In genomic region chr12:8446642-8447547, GRCh38 we compare ENCODE assay signal across 21 cellular contexts. TPM values are rescaled to one million over a fixed set of nuclear protein-coding genes. Genes with fewer than 3 reads are reported as not detected.
DNase-seq lines count a peak whose midpoint lies in the region; ATAC-seq and TF ChIP-seq lines count a peak whose summit lies in the region.
"Had no signal": no experiment of that assay in that cellular context is flagged by ENCODE, and none has a peak within 500 bp of the region (broad histone marks: within the 10 kb centered on the region; RNA-seq: fewer than 3 reads in every experiment).

No MANE protein-coding gene starts in this region.

- no peaks in the 10 kb centered on the region for H3K36me3 Mint-ChIP-seq in activated naive CD4-positive, alpha-beta T cell treated with anti-CD3 and anti-CD28 coated beads for 36 hours (ENCODE audit: low read depth)

- POLR2A ChIA-PET in HEK293 (lab: Yijun Ruan, JAX), result no interaction called here

- CTCF ChIA-PET in activated naive CD4-positive, alpha-beta T cell treated with anti-CD3 and anti-CD28 coated beads for 36 hours (lab: Charles Lee), result no interaction called here
- CTCF ChIA-PET in HEK293 (lab: Yijun Ruan, JAX), result no interaction called here

- H3K4me3 ChIP-seq in HEK293 (ENCODE audit: low read depth, low read length), result no peak overlapping the region

- H3K4me1 ChIP-seq in HEK293 (ENCODE audit: control insufficient read depth, insufficient read depth, low read length), result no peaks in the 10 kb centered on the region

- no peak overlapping the region for H3K27ac Mint-ChIP-seq in activated naive CD4-positive, alpha-beta T cell treated with anti-CD3 and anti-CD28 coated beads for 36 hours
- H3K27ac Mint-ChIP-seq: CD14-positive monocyte had no signal

- H3K4me3 Mint-ChIP-seq in activated naive CD4-positive, alpha-beta T cell treated with anti-CD3 and anti-CD28 coated beads for 36 hours, result no peak overlapping the region
- H3K4me3 Mint-ChIP-seq: CD14-positive monocyte had no signal

- ATAC-seq in GM18519 (IDR thresholded peaks at IDR 0.05; ENCODE audit: low FRiP score, unreplicated experiment) (no peak), GM18498 (IDR thresholded peaks at IDR 0.05; ENCODE audit: unreplicated experiment) (no peak)

- no peak for TF ChIP-seq CTCF in HEK293 (tag by site-specific recombination; IDR thresholded peaks at IDR 0.05)

- DNase-seq in activated naive CD4-positive, alpha-beta T cell treated with anti-CD3 and anti-CD28 coated beads for 36 hours, result peak; percentile 21
- DNase-seq in activated naive CD4-positive, alpha-beta T cell treated with Interleukin-2 at 50 U/mL for 16 hours, result no peak
- DNase-seq in SK-N-DZ (ENCODE audit: low spot score) (peak; percentile 1), medulla oblongata (ENCODE audit: extremely low spot score) (peak; percentile 0)
- DNase-seq: AML-193; COR-L47; H7; NCI-H1436; NCI-H2029; NCI-H2171; NCI-H446 treated with DMSO at 0.1 percent for 48 hours; NK-92 treated with Interleukin-12 subunit alpha and Interleukin-12 subunit beta, amount 100 ng/mL, for 24 hours; OCI-M1; SHP77 treated with DMSO at 0.1 percent for 48 hours had no signal

- H3K27me3 Mint-ChIP-seq in activated naive CD4-positive, alpha-beta T cell treated with anti-CD3 and anti-CD28 coated beads for 36 hours (ENCODE audit: low read depth), result peaks cover 2% of the 10 kb centered on the region

- H3K36me3 ChIP-seq in HEK293 (ENCODE audit: control insufficient read depth in 2 of 2, insufficient read depth in 1 of 2, low read length in 2 of 2), result no peaks in the 10 kb centered on the region

- no peaks in the 10 kb centered on the region for H3K9me3 Mint-ChIP-seq in activated naive CD4-positive, alpha-beta T cell treated with anti-CD3 and anti-CD28 coated beads for 36 hours
- H3K9me3 Mint-ChIP-seq: CD14-positive monocyte had no signal

- H3K27ac ChIP-seq in HEK293 (ENCODE audit: extremely low read depth, low read depth, low read length), result no peak overlapping the region

- H3K4me1 Mint-ChIP-seq in activated naive CD4-positive, alpha-beta T cell treated with anti-CD3 and anti-CD28 coated beads for 36 hours (ENCODE audit: low read depth), result no peaks in the 10 kb centered on the region

- H3K9me3 ChIP-seq in HEK293 (ENCODE audit: control insufficient read depth, insufficient read depth, low read depth, low read length), result no peaks in the 10 kb centered on the region

- intact Hi-C loops in activated naive CD4-positive, alpha-beta T cell treated with anti-CD3 and anti-CD28 coated beads for 36 hours (cut with micrococcal nuclease), result no loop called here

TF ChIP-seq in HEK293, 187 proteins besides CTCF, POLR2A, EP300 and RAD21:
- TF ChIP-seq SALL2 (tag by site-specific recombination; IDR thresholded peaks at IDR 0.05; ENCODE audit: borderline replicate concordance) (no peak), ZNF10 (tag by site-specific recombination; IDR thresholded peaks at IDR 0.05) (no peak), IKZF3 (tag by site-specific recombination; IDR thresholded peaks at IDR 0.05) (0 out of 2 replicates have a peak, but pooled peaks have one; percentile 30), ZNF518A (tag by site-specific recombination; conservative IDR thresholded peaks at IDR 0.05; ENCODE audit: low read depth) (no peak), ZNF48 (tag by site-specific recombination; IDR thresholded peaks at IDR 0.05) (no peak)

RNA-seq across cellular contexts. Expression of gene CLEC6A, which starts 8.9 kb away (rescaled TPM):
- not detected for total RNA-seq in activated naive CD4-positive, alpha-beta T cell treated with anti-CD3 and anti-CD28 coated beads for 36 hours
- not detected in 2 replicates for polyA plus RNA-seq in SK-N-DZ (2014; cell fraction: cytosol; rRNA removed)
- 0.12 TPM in 1 of 2 replicates, not detected in the other for polyA plus RNA-seq in SK-N-DZ (2014; cell fraction: nucleus; rRNA removed)
- total RNA-seq: A673, Daoy, RPMI7951 had no signal
